27 cellular contexts compared by ENCODE assay signal in the genomic region with DNA sequence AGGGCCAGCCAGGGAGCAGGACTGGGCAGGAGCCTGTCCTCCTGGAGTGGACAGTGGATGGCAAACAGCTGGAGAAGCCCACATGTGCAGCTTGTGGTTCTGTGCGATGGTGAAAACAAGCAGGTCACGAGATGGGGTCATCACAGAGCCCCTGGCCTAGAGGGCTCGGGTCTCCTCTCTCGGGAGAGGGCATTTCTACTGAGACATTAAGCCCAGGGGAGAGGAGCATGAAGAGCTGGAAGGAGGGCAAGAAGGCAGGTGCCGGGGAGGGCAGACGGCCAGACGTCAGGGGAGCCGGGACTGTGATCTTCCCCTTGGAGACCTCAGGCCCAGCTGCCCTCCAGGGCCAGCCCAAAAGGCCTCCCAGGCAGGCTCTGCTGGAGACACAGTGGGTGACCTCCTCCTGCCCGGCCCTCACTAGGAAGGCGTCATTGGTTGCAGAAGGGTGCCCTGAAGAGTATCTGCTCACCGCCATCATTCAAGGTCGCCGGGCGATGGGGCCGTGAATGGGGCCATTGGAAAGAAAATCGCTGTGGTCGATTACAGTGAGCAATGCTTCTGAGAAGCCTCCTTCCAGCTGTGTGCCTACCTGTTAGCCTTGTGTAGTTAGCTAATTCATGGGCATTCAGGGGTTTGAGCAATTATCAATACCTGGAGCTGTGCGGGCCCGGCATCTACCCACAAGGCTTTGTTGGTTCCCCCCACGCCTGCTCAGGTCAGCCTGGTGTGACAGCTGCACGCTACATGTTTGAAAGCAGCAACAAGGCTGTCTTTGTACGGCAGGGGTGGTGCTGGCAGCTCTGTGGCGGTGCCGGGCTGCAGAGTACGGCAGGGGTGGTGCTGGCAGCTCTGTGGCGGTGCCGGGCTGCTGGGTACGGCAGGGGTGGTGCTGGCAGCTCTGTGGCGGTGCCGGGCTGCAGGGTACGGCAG.
DNase-seq lines count a peak whose midpoint lies in the region; ATAC-seq lines count a peak whose summit lies in the region.
"Had no signal": no experiment of that assay in that cellular context is flagged by ENCODE, and none has a peak within 500 bp of the region (broad histone marks: within the 10 kb centered on the region; RNA-seq: fewer than 3 reads in every experiment).

No MANE protein-coding gene starts in this region.

- peak; percentile 83 for DNase-seq in Ammon's horn (ENCODE audit: low spot score)
- DNase-seq in posterior cingulate gyrus, result peak; percentile 36 to 94 (median 62)
- no peak for DNase-seq in NCI-H146 (lab: John Stamatoyannopoulos, UW)
- no peak for DNase-seq in DMS 273 (lab: John Stamatoyannopoulos, UW; ENCODE audit: unreplicated experiment)
- DNase-seq: ACHN; activated B cell treated with CpG ODN at 0.5 μM for 24 hours; activated CD4-positive, alpha-beta T cell treated with anti-CD3 and anti-CD28 coated beads, Interleukin-2, amount 50 U/mL, for 1 hour; activated CD8-positive, alpha-beta memory T cell treated with anti-CD3 and anti-CD28 coated beads, Interleukin-2, amount 10 ng/mL, durations not matched to agents 7 days and 5 days; activated naive CD4-positive, alpha-beta T cell treated with Interleukin-2 at 50 U/mL for 16 hours; COR-L47; cortex of kidney; DND-41; esophagus squamous epithelium; foreskin melanocyte; HCEC 1CT; NCI-H1105 treated with DMSO at 0.1 percent for 48 hours; NCI-H2081; NCI-H226; NCI-H748 treated with DMSO at 0.1 percent for 48 hours; T-cell had no signal

- H3K27ac ChIP-seq in angular gyrus (ENCODE audit: low read depth, low read length), result peak overlapping the region; percentile 74
- H3K27ac ChIP-seq in layer of hippocampus (ENCODE audit: low read depth, low read length), result peak overlapping the region; percentile 77
- H3K27ac ChIP-seq: esophagus squamous epithelium, Peyer's patch, SJSA1 had no signal

- ATAC-seq in HG03095 (IDR thresholded peaks at IDR 0.05; ENCODE audit: unreplicated experiment) (no peak), GM19452 (IDR thresholded peaks at IDR 0.05; ENCODE audit: unreplicated experiment) (no peak)
- ATAC-seq: activated CD8-positive, alpha-beta memory T cell treated with anti-CD3 and anti-CD28 coated beads, Interleukin-2, amount 10 ng/mL, durations not matched to agents 7 days and 5 days; K562; T-cell had no signal

- H3K27me3 ChIP-seq in layer of hippocampus (ENCODE audit: control insufficient read depth, insufficient read depth, low read length), result no peaks in the 10 kb centered on the region
- H3K27me3 ChIP-seq: Peyer's patch, SJSA1 had no signal

- intact Hi-C loops in posterior cingulate gyrus (cut with DNase I), result no loop called here

Comparison
In these comparisons a context has a peak if more than half of its experiments do, and no peak if none do; other contexts are left out.
1. DNase-seq: peak in Ammon's horn (single experiment) and posterior cingulate gyrus (10 of 10); none in NCI-H146 (single experiment) and DMS 273 (single experiment).